14 cellular contexts compared by ENCODE assay signal in the genomic region with DNA sequence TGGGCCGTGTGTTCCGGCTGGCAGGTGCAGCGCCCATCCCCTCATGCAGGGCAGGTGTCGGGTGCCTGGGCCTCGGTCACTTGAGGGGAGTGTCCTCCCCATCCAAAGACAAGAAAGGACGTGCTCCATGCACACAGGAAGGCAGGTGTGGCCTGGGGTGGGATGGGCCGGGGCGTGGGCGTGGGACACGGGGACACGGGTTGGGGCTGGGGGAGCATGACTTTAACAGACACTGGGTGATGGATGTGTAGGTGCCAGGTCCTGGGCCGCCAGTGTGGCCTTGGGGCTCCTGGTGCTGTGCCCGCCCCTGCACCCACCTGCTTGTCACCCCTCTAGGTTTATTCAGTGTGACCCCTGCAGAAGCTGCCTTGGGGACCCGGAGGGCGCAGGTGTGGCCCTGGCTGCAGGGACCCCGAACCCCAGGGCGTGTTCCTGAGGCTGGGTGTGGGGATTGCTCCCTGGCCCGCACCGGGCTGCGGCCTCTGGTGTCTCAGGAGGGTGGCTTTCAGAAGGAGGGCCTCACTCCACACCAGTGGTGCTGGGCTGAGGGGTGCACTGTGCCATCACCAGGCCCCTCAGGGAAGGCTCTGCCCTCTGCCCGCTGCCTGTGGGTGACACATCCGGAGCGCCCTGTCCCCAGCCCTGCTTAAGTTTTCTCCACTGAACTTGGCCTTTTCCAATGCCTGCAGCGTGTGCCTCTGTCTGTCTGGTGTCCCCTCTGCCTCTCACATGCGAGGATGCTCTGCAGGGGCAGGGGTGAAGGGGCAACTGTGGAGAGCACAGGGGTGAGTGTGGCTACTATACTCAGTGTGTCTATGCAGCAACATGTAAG.
"Had no signal": no experiment of that assay in that cellular context is flagged by ENCODE, and none has a peak within 500 bp of the region (broad histone marks: within the 10 kb centered on the region; RNA-seq: fewer than 3 reads in every experiment).

No MANE protein-coding gene starts in this region.

- ATAC-seq: activated T-helper 17 cell treated with anti-CD3 and anti-CD28 coated beads, Interleukin-2, amount 50 U/mL, for 72 hours; mucosa of descending colon; naive thymus-derived CD8-positive, alpha-beta T cell; right lobe of liver had no signal

- H3K27ac ChIP-seq: prostate gland, right lobe of liver, tibial nerve had no signal

- H3K27ac Mint-ChIP-seq: activated naive CD4-positive, alpha-beta T cell treated with anti-CD3 and anti-CD28 coated beads, Interleukin-2, amount 10 ng/mL, durations not matched to agents 7 days and 5 days; activated T-helper 17 cell treated with anti-CD3 and anti-CD28 coated beads, Interleukin-2, amount 50 U/mL, for 72 hours; naive thymus-derived CD8-positive, alpha-beta T cell had no signal

- H3K27me3 ChIP-seq: right lobe of liver had no signal

- H3K4me3 ChIP-seq: mucosa of descending colon, prostate gland, right lobe of liver, tibial nerve had no signal

- H3K9me3 Mint-ChIP-seq: activated naive CD4-positive, alpha-beta T cell treated with anti-CD3 and anti-CD28 coated beads, Interleukin-2, amount 10 ng/mL, durations not matched to agents 7 days and 5 days; activated T-helper 17 cell treated with anti-CD3 and anti-CD28 coated beads, Interleukin-2, amount 50 U/mL, for 72 hours had no signal

- H3K4me1 ChIP-seq: prostate gland had no signal

- DNase-seq: activated CD4-positive, CD25-positive, alpha-beta regulatory T cell treated with anti-CD3 and anti-CD28 coated beads, Interleukin-2, amount 50 U/mL, for 72 hours; activated naive CD4-positive, alpha-beta T cell treated with anti-CD3 and anti-CD28 coated beads, Interleukin-2, amount 10 ng/mL, durations not matched to agents 7 days and 5 days; erythroblast; mammary epithelial cell; mucosa of descending colon; naive thymus-derived CD8-positive, alpha-beta T cell; occipital lobe; right lobe of liver; stimulated activated CD4-positive, alpha-beta T cell treated with anti-CD3 and anti-CD28 coated beads, Interleukin-2, amount 100 ng/mL, for 24 hours; substantia nigra; T1000 had no signal

- H3K9me3 ChIP-seq: mucosa of descending colon, prostate gland, right lobe of liver, tibial nerve had no signal

- H3K4me3 Mint-ChIP-seq: activated naive CD4-positive, alpha-beta T cell treated with anti-CD3 and anti-CD28 coated beads, Interleukin-2, amount 10 ng/mL, durations not matched to agents 7 days and 5 days; activated T-helper 17 cell treated with anti-CD3 and anti-CD28 coated beads, Interleukin-2, amount 50 U/mL, for 72 hours; naive thymus-derived CD8-positive, alpha-beta T cell had no signal

- H3K36me3 ChIP-seq: prostate gland, right lobe of liver had no signal

- H3K36me3 Mint-ChIP-seq: activated naive CD4-positive, alpha-beta T cell treated with anti-CD3 and anti-CD28 coated beads, Interleukin-2, amount 10 ng/mL, durations not matched to agents 7 days and 5 days; naive thymus-derived CD8-positive, alpha-beta T cell had no signal
